Comparison of ENCODE assay signal across 1 cellular context in genomic region chr5:78886650-78887230, GRCh38.
TF ChIP-seq lines count a peak whose summit lies in the region.

No MANE protein-coding gene starts in this region.

TF ChIP-seq in HCT116, 20 proteins besides CTCF, POLR2A, EP300 and RAD21 (continued from another document):
- TF ChIP-seq REST (IDR thresholded peaks at IDR 0.05; ENCODE audit: low read depth) (no peak), POLR2AphosphoS5 (IDR thresholded peaks at IDR 0.05; ENCODE audit: low read depth, low read length) (no peak), JUND (IDR thresholded peaks at IDR 0.05) (no peak), TCF7L2 (IDR thresholded peaks at IDR 0.05; ENCODE audit: borderline replicate concordance, extremely low read depth, insufficient read depth, insufficient read length) (no peak), EGR1 (IDR thresholded peaks at IDR 0.05; ENCODE audit: low read depth) (no peak), ZNF274 (IDR thresholded peaks at IDR 0.05; ENCODE audit: low read depth, low read length) (no peak), ELF1 (IDR thresholded peaks at IDR 0.05; ENCODE audit: borderline replicate concordance, low read depth) (no peak), MAX (IDR thresholded peaks at IDR 0.05) (no peak), CBX3 (IDR thresholded peaks at IDR 0.05; ENCODE audit: low read depth) (no peak)
TF ChIP-seq in HCT116: peak in this region for 0.
